ENCODE assay signal across 15 cellular contexts in genomic region chr16:15967223-15967546, GRCh38. TPM values are rescaled to one million over a fixed set of nuclear protein-coding genes. Genes with fewer than 3 reads are reported as not detected.
DNase-seq lines count a peak whose midpoint lies in the region; ATAC-seq, FAIRE-seq and TF ChIP-seq lines count a peak whose summit lies in the region.
"Had no signal": no experiment of that assay in that cellular context is flagged by ENCODE, and none has a peak within 500 bp of the region (broad histone marks: within the 10 kb centered on the region; RNA-seq: fewer than 3 reads in every experiment).

No MANE protein-coding gene starts in this region.

- H3K56ac ChIP-seq in H1 (replicated peaks; ENCODE audit: insufficient read length, low read depth, low read length): no peak overlapping the region

- no peak overlapping the region for H3K18ac ChIP-seq in H1 (ENCODE audit: extremely low read depth, low read length)

- no peaks in the 10 kb centered on the region for H3K27me3 Mint-ChIP-seq in activated CD4-positive, alpha-beta memory T cell treated with anti-CD3 and anti-CD28 coated beads for 36 hours
- no peaks in the 10 kb centered on the region for H3K27me3 Mint-ChIP-seq in activated CD4-positive, alpha-beta memory T cell treated with anti-CD3 and anti-CD28 coated beads, Interleukin-2, amount 10 ng/mL, durations not matched to agents 7 days and 5 days
- H3K27me3 Mint-ChIP-seq: dendritic cell treated with granulocyte-macrophage colony-stimulating factor and Interleukin-4, amounts not matched to agents 40 ng/mL and 50 ng/mL, for 4 days had no signal

- in situ Hi-C loops in gastrocnemius medialis (cut with MboI; ENCODE audit: low sequenced_read_pairs in 4 of 4): loop anchor here in 1 of 4 donors (25.0 kb wide), 1 partner anchor 95 kb away; no protein-coding TSS in a partner anchor

- no peak for FAIRE-seq in H1 (lab: Jason Lieb, UNC)
- FAIRE-seq: D721Med had no signal

- TF ChIP-seq CTCF in KMS-11 (conservative IDR thresholded peaks at IDR 0.05; ENCODE audit: low read depth, low read length) (no peak), H1 (IDR thresholded peaks at IDR 0.05; ENCODE audit: control extremely low read depth in 1 of 3, insufficient read depth in 1 of 3, low read depth in 1 of 3, low read length in 3 of 3) (no peak), gastrocnemius medialis (IDR thresholded peaks at IDR 0.05 in 4 of 5, conservative IDR thresholded peaks at IDR 0.05 in 1 of 5) (no peak)

- H3K23me2 ChIP-seq in H1 (ENCODE audit: low read depth, low read length): peaks cover 5% of the 10 kb centered on the region

- no peak overlapping the region for H3K14ac ChIP-seq in H1 (ENCODE audit: insufficient read length)

- ATAC-seq in gastrocnemius medialis: peak; percentile 10 to 38
- no peak for ATAC-seq in HG03135 (IDR thresholded peaks at IDR 0.05; ENCODE audit: unreplicated experiment)
- no peak for ATAC-seq in Right ventricle myocardium inferior

- H3K4me1 ChIP-seq in KMS-11 (ENCODE audit: low read depth, poor library complexity, severe bottlenecking): peaks cover 31% of the 10 kb centered on the region
- H3K4me1 ChIP-seq in H1 (replicated peaks in 1 of 4; ENCODE audit: control insufficient read depth in 3 of 4, insufficient read depth in 4 of 4, low read length in 3 of 4): peaks cover 5 to 24% (median 20%) of the 10 kb centered on the region in 4 experiments; a peak in 5 of 7 replicates
- H3K4me1 ChIP-seq in gastrocnemius medialis: peaks cover 46 to 47% of the 10 kb centered on the region in 2 donors

- peak overlapping the region; percentile 72; the same call in 1 of the 2 replicates for H2BK20ac ChIP-seq in H1 (ENCODE audit: low read length)

- peaks cover 37% of the 10 kb centered on the region for H3K9me3 Mint-ChIP-seq in activated CD4-positive, alpha-beta memory T cell treated with anti-CD3 and anti-CD28 coated beads for 36 hours
- peaks cover 43% of the 10 kb centered on the region for H3K9me3 Mint-ChIP-seq in activated CD4-positive, alpha-beta memory T cell treated with anti-CD3 and anti-CD28 coated beads, Interleukin-2, amount 10 ng/mL, durations not matched to agents 7 days and 5 days

- no peaks in the 10 kb centered on the region for H3K27me3 ChIP-seq in KMS-11 (ENCODE audit: insufficient read depth, low read depth)
- H3K27me3 ChIP-seq in H1 (replicated peaks in 1 of 4; ENCODE audit: control insufficient read depth in 3 of 4, extremely low read depth in 1 of 4, insufficient read depth in 3 of 4, low read length in 3 of 4): no peaks in the 10 kb centered on the region
- H3K27me3 ChIP-seq in gastrocnemius medialis: no peaks in the 10 kb centered on the region
- H3K27me3 ChIP-seq: SJCRH30 had no signal

- no peak for TF ChIP-seq EP300 in H1 (IDR thresholded peaks at IDR 0.05; ENCODE audit: borderline replicate concordance in 1 of 2, low read depth in 2 of 2, low read length in 2 of 2)

- H2BK120ac ChIP-seq in H1 (replicated peaks; ENCODE audit: low read depth, low read length): no peak overlapping the region

- H3K79me1 ChIP-seq in H1 (ENCODE audit: low read depth, low read length): peaks cover 8% of the 10 kb centered on the region

- H3K9me3 ChIP-seq in H1 (ENCODE audit: insufficient read depth in 2 of 2, low read depth in 1 of 2, low read length in 1 of 2): peaks cover 3 to 8% of the 10 kb centered on the region in 2 experiments; a peak in 3 of 4 replicates
- no peaks in the 10 kb centered on the region for H3K9me3 ChIP-seq in gastrocnemius medialis
- H3K9me3 ChIP-seq: SJCRH30 had no signal

- H3K79me2 ChIP-seq in KMS-11 (ENCODE audit: insufficient read depth, low read depth): peaks cover 96% of the 10 kb centered on the region
- H3K79me2 ChIP-seq in H1 (ENCODE audit: control insufficient read depth in 1 of 2, insufficient read depth in 2 of 2, low read length in 2 of 2): peaks cover 2 to 75% of the 10 kb centered on the region in 2 experiments

- TF ChIP-seq RAD21 in H1 (IDR thresholded peaks at IDR 0.05 in 1 of 2, conservative IDR thresholded peaks at IDR 0.05 in 1 of 2; ENCODE audit: low read depth in 2 of 2, low read length in 2 of 2): no peak

- H3K36me3 Mint-ChIP-seq in activated CD4-positive, alpha-beta memory T cell treated with anti-CD3 and anti-CD28 coated beads for 36 hours: peaks cover 42% of the 10 kb centered on the region
- H3K36me3 Mint-ChIP-seq in activated CD4-positive, alpha-beta memory T cell treated with anti-CD3 and anti-CD28 coated beads, Interleukin-2, amount 10 ng/mL, durations not matched to agents 7 days and 5 days (ENCODE audit: low read depth): peaks cover 78% of the 10 kb centered on the region

- intact Hi-C loops in activated CD4-positive, alpha-beta memory T cell treated with anti-CD3 and anti-CD28 coated beads for 36 hours (cut with micrococcal nuclease): no loop called here
- intact Hi-C loops in gastrocnemius medialis (cut with DNase I; ENCODE audit: low total_unique reads) (no loop called here), Right ventricle myocardium inferior (cut with DNase I) (no loop called here)

- TF ChIP-seq POLR2A in H1 (IDR thresholded peaks at IDR 0.05; ENCODE audit: control extremely low read depth in 1 of 2, low read depth in 2 of 2, low read length in 2 of 2): no peak
- TF ChIP-seq POLR2A in gastrocnemius medialis (IDR thresholded peaks at IDR 0.05): no peak

- 92% methylated on average over 2 of the region's 2 CpGs; no CpG with 5 or more reads in 1 of the 2 experiments for WGBS in H1 (ENCODE audit: extremely low coverage in 1 of 2, insufficient coverage in 1 of 2, insufficient read length in 1 of 2, insufficient replicate concordance in 2 of 2, low coverage in 1 of 2, low lambda C conversion rate in 2 of 2, missing lambda C conversion rate in 1 of 2), 2 experiments

- POLR2A ChIA-PET in activated CD4-positive, alpha-beta memory T cell treated with anti-CD3 and anti-CD28 coated beads for 36 hours (lab: Charles Lee): interaction anchor here (0.5 to 1.4 kb wide), 4 partner anchors 61 to 953 kb away, joined by 3 to 5 read pairs (median 3); partner anchors contain the start of gene CEP20
- POLR2A ChIA-PET in activated CD4-positive, alpha-beta memory T cell treated with anti-CD3 and anti-CD28 coated beads, Interleukin-2, amount 10 ng/mL, durations not matched to agents 7 days and 5 days (lab: Charles Lee): no interaction called here
- POLR2A ChIA-PET in H1 (lab: Charles Lee; ENCODE audit: partially characterized antibody): interaction anchor here (1.1 kb wide), 1 partner anchor 11 kb away, joined by 5 read pairs; no protein-coding TSS in a partner anchor

- no peak overlapping the region for H3K23ac ChIP-seq in H1 (ENCODE audit: insufficient read length)

- H3K4me3 Mint-ChIP-seq in activated CD4-positive, alpha-beta memory T cell treated with anti-CD3 and anti-CD28 coated beads for 36 hours: no peak overlapping the region
- no peak overlapping the region for H3K4me3 Mint-ChIP-seq in activated CD4-positive, alpha-beta memory T cell treated with anti-CD3 and anti-CD28 coated beads, Interleukin-2, amount 10 ng/mL, durations not matched to agents 7 days and 5 days
- H3K4me3 Mint-ChIP-seq: dendritic cell treated with granulocyte-macrophage colony-stimulating factor and Interleukin-4, amounts not matched to agents 40 ng/mL and 50 ng/mL, for 4 days had no signal

- H2BK5ac ChIP-seq in H1 (ENCODE audit: low read depth, low read length): no peak overlapping the region

- H3K27ac Mint-ChIP-seq in activated CD4-positive, alpha-beta memory T cell treated with anti-CD3 and anti-CD28 coated beads for 36 hours: peak overlapping the region; percentile 8
- H3K27ac Mint-ChIP-seq in activated CD4-positive, alpha-beta memory T cell treated with anti-CD3 and anti-CD28 coated beads, Interleukin-2, amount 10 ng/mL, durations not matched to agents 7 days and 5 days: no peak overlapping the region
- H3K27ac Mint-ChIP-seq: dendritic cell treated with granulocyte-macrophage colony-stimulating factor and Interleukin-4, amounts not matched to agents 40 ng/mL and 50 ng/mL, for 4 days had no signal

- no peak overlapping the region for H4K8ac ChIP-seq in H1 (ENCODE audit: extremely low read depth, insufficient read depth, low read length)

- H4K20me1 ChIP-seq in KMS-11 (ENCODE audit: insufficient read depth): peaks cover 13% of the 10 kb centered on the region; the same call in 1 of the 2 replicates
- H4K20me1 ChIP-seq in H1 (replicated peaks in 1 of 2; ENCODE audit: control insufficient read depth in 1 of 2, insufficient read depth in 2 of 2, low read length in 2 of 2): no peaks in the 10 kb centered on the region

- peak overlapping the region; percentile 20; the same call in 1 of the 2 replicates for H3K4me2 ChIP-seq in KMS-11
- H3K4me2 ChIP-seq in H1 (ENCODE audit: insufficient read depth in 1 of 2, low read depth in 2 of 2, low read length in 2 of 2): no peak overlapping the region

- peaks cover 53% of the 10 kb centered on the region for H3K4me1 Mint-ChIP-seq in activated CD4-positive, alpha-beta memory T cell treated with anti-CD3 and anti-CD28 coated beads for 36 hours (ENCODE audit: low read depth)
- peaks cover 27% of the 10 kb centered on the region for H3K4me1 Mint-ChIP-seq in activated CD4-positive, alpha-beta memory T cell treated with anti-CD3 and anti-CD28 coated beads, Interleukin-2, amount 10 ng/mL, durations not matched to agents 7 days and 5 days

- no peak for DNase-seq in activated CD4-positive, alpha-beta memory T cell treated with anti-CD3 and anti-CD28 coated beads for 36 hours
- DNase-seq in activated CD4-positive, alpha-beta memory T cell treated with anti-CD3 and anti-CD28 coated beads, Interleukin-2, amount 10 ng/mL, durations not matched to agents 7 days and 5 days: no peak
- DNase-seq in H1 (ENCODE audit: low read depth in 1 of 2, low spot score in 2 of 2) (no peak), gastrocnemius medialis (no peak), Right ventricle myocardium inferior (ENCODE audit: missing footprints) (no peak)
- no peak for DNase-seq in activated CD8-positive, alpha-beta memory T cell treated with anti-CD3 and anti-CD28 coated beads for 24 hours
- DNase-seq: activated effector memory CD4-positive, alpha-beta T cell treated with anti-CD3 and anti-CD28 coated beads, Interleukin-2, amount 50 U/mL, for 16 hours; nucleus accumbens; stimulated activated CD4-positive, alpha-beta T cell treated with anti-CD3 and anti-CD28 coated beads, Interleukin-4, amount 100 ng/mL, for 4 hours had no signal

- no peak overlapping the region for H4K91ac ChIP-seq in H1 (replicated peaks; ENCODE audit: insufficient read length, low read length)

- H2AK5ac ChIP-seq in H1 (ENCODE audit: low read depth, low read length): no peak overlapping the region

- no peak overlapping the region for H3K4ac ChIP-seq in H1 (replicated peaks; ENCODE audit: insufficient read length, low read depth, low read length)

- no peak overlapping the region for H3K27ac ChIP-seq in KMS-11
- no peak overlapping the region for H3K27ac ChIP-seq in H1 (ENCODE audit: low read depth, low read length)
- H3K27ac ChIP-seq in gastrocnemius medialis: peak overlapping the region; percentile 67 to 92 (median 83)
- H3K27ac ChIP-seq: SJCRH30 had no signal

- H4K5ac ChIP-seq in H1 (ENCODE audit: insufficient read length, low read depth, low read length): no peak overlapping the region

- H2AFZ ChIP-seq in KMS-11 (ENCODE audit: low read depth): no peak overlapping the region
- H2AFZ ChIP-seq in H1 (ENCODE audit: low read length): no peak overlapping the region

- H2BK12ac ChIP-seq in H1 (ENCODE audit: low read depth, low read length): no peak overlapping the region

- no peak overlapping the region for H3K4me3 ChIP-seq in KMS-11 (IDR thresholded peaks at IDR 0.05; ENCODE audit: insufficient read depth, low read depth, low read length)
- H3K4me3 ChIP-seq in H1 (ENCODE audit: extremely low read depth in 1 of 4, insufficient read depth in 2 of 4, low read depth in 3 of 4, low read length in 4 of 4): no peak overlapping the region
- no peak overlapping the region for H3K4me3 ChIP-seq in gastrocnemius medialis
- H3K4me3 ChIP-seq: SJCRH30, skin epidermis had no signal

- H3K36me3 ChIP-seq in KMS-11 (ENCODE audit: insufficient read depth): peaks cover 4% of the 10 kb centered on the region; the same call in 1 of the 2 replicates
- peaks cover 0 to 3% (median 3%) of the 10 kb centered on the region in 4 experiments; a peak in 2 of 8 replicates for H3K36me3 ChIP-seq in H1 (ENCODE audit: control insufficient read depth in 2 of 4, insufficient read depth in 4 of 4, low read length in 3 of 4)
- no peaks in the 10 kb centered on the region for H3K36me3 ChIP-seq in gastrocnemius medialis
- H3K36me3 ChIP-seq: SJCRH30 had no signal

- no peak overlapping the region for H2BK15ac ChIP-seq in H1 (ENCODE audit: low read length)

- CTCF ChIA-PET in activated CD4-positive, alpha-beta memory T cell treated with anti-CD3 and anti-CD28 coated beads for 36 hours (lab: Charles Lee): interaction anchor here (0.7 kb wide), 1 partner anchor 93 kb away, joined by 3 read pairs; no protein-coding TSS in a partner anchor
- CTCF ChIA-PET in activated CD4-positive, alpha-beta memory T cell treated with anti-CD3 and anti-CD28 coated beads, Interleukin-2, amount 10 ng/mL, durations not matched to agents 7 days and 5 days (lab: Charles Lee): no interaction called here
- CTCF ChIA-PET in H1 (lab: Charles Lee; ENCODE audit: partially characterized antibody): interaction anchor here (0.6 to 1.6 kb wide), 6 partner anchors 26 to 1961 kb away, joined by 3 to 8 read pairs (median 3); no protein-coding TSS in a partner anchor

- no peak overlapping the region for H3K9ac ChIP-seq in KMS-11
- no peak overlapping the region for H3K9ac ChIP-seq in H1 (replicated peaks in 1 of 4; ENCODE audit: extremely low read depth in 1 of 4, low read depth in 3 of 4, low read length in 3 of 4)

RNA-seq across cellular contexts. Expression of gene ABCC1, which starts 17.8 kb away (rescaled TPM):
- 10 to 100 TPM; 49.1 to 50.3 TPM for total RNA-seq in activated CD4-positive, alpha-beta memory T cell treated with anti-CD3 and anti-CD28 coated beads for 36 hours
- 10 to 100 TPM; 41.4 to 44.2 TPM for total RNA-seq in activated CD4-positive, alpha-beta memory T cell treated with anti-CD3 and anti-CD28 coated beads, Interleukin-2, amount 10 ng/mL, durations not matched to agents 7 days and 5 days
- total RNA-seq in H1 (2021; fragmentation: NEBNext Ultra II Directional; extraction: Animal tissue kit (Norgen Biotek cat#: 25700)): 65.7 and 66.8 TPM in 2 replicates
- 42.6 and 73.9 TPM in 2 replicates for polyA plus RNA-seq in H1 (2011; rRNA removed)
- 25.1 TPM for polyA plus RNA-seq in H1 (2011; cell fraction: cytosol; rRNA removed)
- polyA plus RNA-seq in H1 (2011; cell fraction: nucleus; rRNA removed): 102 TPM
- polyA plus RNA-seq in H1 (2012, experiment 1 of 2): 54.4 to 58.9 TPM (median 57.1 TPM) in 4 replicates
- 24.2 TPM for polyA plus RNA-seq in H1 (2012, experiment 2 of 2)
- polyA plus RNA-seq in H1 (2013, experiment 1 of 2): 67.0 TPM
- 55.1 TPM for polyA plus RNA-seq in H1 (2013, experiment 2 of 2)
- polyA minus RNA-seq in H1 (2011; rRNA and poly(A)+ RNA removed): 121 and 123 TPM in 2 replicates
- polyA minus RNA-seq in H1 (2011; cell fraction: cytosol; rRNA and poly(A)+ RNA removed): 62.4 TPM
- polyA minus RNA-seq in H1 (2011; cell fraction: nucleus; rRNA and poly(A)+ RNA removed): 75.8 TPM
- total RNA-seq in gastrocnemius medialis: 10 to 100 TPM; 19.3 to 43.7 (median 26.2) TPM
- 24.5 TPM for total RNA-seq in Right ventricle myocardium inferior

Comparison
In these comparisons a context has a peak if more than half of its experiments do, and no peak if none do; other contexts are left out.
1. H3K27ac ChIP-seq: peak in gastrocnemius medialis (4 of 4); none in KMS-11 (single experiment) and H1 (single experiment).
2. ATAC-seq: peak in gastrocnemius medialis (2 of 2); none in HG03135 (single experiment) and Right ventricle myocardium inferior (single experiment).